ENCODE assay signal across 8 cellular contexts in genomic region chr15:77900331-77900963, GRCh38.
A peak's percentile ranks its signal among the peaks of the same experiment; 100 is the strongest.
DNase-seq lines count a peak whose midpoint lies in the region; ATAC-seq and TF ChIP-seq lines count a peak whose summit lies in the region.
"Not testable (repeated sequence)": the region's sequence is repeated elsewhere in the genome, so short reads cannot be mapped to it uniquely, and the experiment has no call there.

No MANE protein-coding gene starts in this region.

- POLR2A ChIA-PET in activated CD4-positive, alpha-beta memory T cell treated with anti-CD3 and anti-CD28 coated beads for 36 hours (lab: Charles Lee), result not testable (repeated sequence)

- H3K4me1 Mint-ChIP-seq in CD14-positive monocyte; GM23338; activated CD4-positive, alpha-beta memory T cell treated with anti-CD3 and anti-CD28 coated beads for 36 hours (ENCODE audit: low read depth); neural crest cell: not testable (repeated sequence)

- intact Hi-C loops in CD14-positive monocyte (cut with micrococcal nuclease); cardiac septum (cut with DNase I): not testable (repeated sequence)
- intact Hi-C loops in activated CD4-positive, alpha-beta memory T cell treated with anti-CD3 and anti-CD28 coated beads for 36 hours (cut with micrococcal nuclease), result loop anchor here (10.0 kb wide), 1 partner anchor 54 kb away; no protein-coding TSS in a partner anchor

- TF ChIP-seq CTCF in CD14-positive monocyte (IDR thresholded peaks at IDR 0.05) (peak; percentile 61), GM23338 (conservative IDR thresholded peaks at IDR 0.05; ENCODE audit: low read depth in 2 of 2) (peak; percentile 42 to 68), OCI-LY1 (IDR thresholded peaks at IDR 0.05; ENCODE audit: low read length) (peak; percentile 46), neural crest cell (conservative IDR thresholded peaks at IDR 0.05) (peak; percentile 58)

- H3K27me3 Mint-ChIP-seq in CD14-positive monocyte (ENCODE audit: low read depth in 3 of 3); GM23338 (ENCODE audit: insufficient read depth, low read depth, poor library complexity); activated CD4-positive, alpha-beta memory T cell treated with anti-CD3 and anti-CD28 coated beads for 36 hours; neural crest cell (ENCODE audit: low read depth): not testable (repeated sequence)

- not testable (repeated sequence) for H3K4me3 Mint-ChIP-seq in CD14-positive monocyte; GM23338; activated CD4-positive, alpha-beta memory T cell treated with anti-CD3 and anti-CD28 coated beads for 36 hours; neural crest cell

- ATAC-seq in GM23338, result peak; percentile 93

- not testable (repeated sequence) for H3K4me3 ChIP-seq in GM23338; OCI-LY1 (ENCODE audit: low read depth, low read length, poor library complexity, severe bottlenecking)

- H3K79me2 ChIP-seq in GM23338 (replicated peaks; ENCODE audit: insufficient read depth); OCI-LY1 (ENCODE audit: insufficient read depth, low read length): not testable (repeated sequence)

- CTCF ChIA-PET in activated CD4-positive, alpha-beta memory T cell treated with anti-CD3 and anti-CD28 coated beads for 36 hours (lab: Charles Lee), result interaction anchor here (0.6 to 2.5 kb wide), 6 partner anchors 8 to 342 kb away, joined by 3 to 17 read pairs (median 3); no protein-coding TSS in a partner anchor

- not testable (repeated sequence) for DNase-seq in CD14-positive monocyte (ENCODE audit: low spot score)
- DNase-seq in GM23338 (ENCODE audit: low spot score), result peak; percentile 83
- DNase-seq in activated CD4-positive, alpha-beta memory T cell treated with anti-CD3 and anti-CD28 coated beads for 36 hours, result peak; percentile 74
- peak; percentile 55 for DNase-seq in astrocyte of the hippocampus (ENCODE audit: low read depth, low spot score)
- peak; percentile 67 for DNase-seq in cardiac septum (ENCODE audit: low spot score)
- DNase-seq in neural crest cell (ENCODE audit: low read depth, low spot score), result peak; percentile 74
- DNase-seq in stimulated activated CD8-positive, alpha-beta memory T cell treated with anti-CD3 and anti-CD28 coated beads, Interleukin-4, amount 100 ng/mL, for 48 hours, result peak; percentile 82

- not testable (repeated sequence) for H4K20me1 ChIP-seq in GM23338 (replicated peaks; ENCODE audit: insufficient read depth); OCI-LY1 (ENCODE audit: insufficient read depth, low read length)

- not testable (repeated sequence) for H3K36me3 ChIP-seq in GM23338 (ENCODE audit: insufficient read depth); OCI-LY1 (ENCODE audit: insufficient read depth, low read length)

- H3F3A ChIP-seq in GM23338 (replicated peaks; ENCODE audit: low read depth); OCI-LY1 (ENCODE audit: insufficient read depth, low read length): not testable (repeated sequence)

- H3K9ac ChIP-seq in OCI-LY1 (ENCODE audit: low read length), result not testable (repeated sequence)

- H3K9me3 ChIP-seq in OCI-LY1 (ENCODE audit: low read length), result not testable (repeated sequence)

- H3K4me2 ChIP-seq in GM23338; OCI-LY1 (ENCODE audit: low read length): not testable (repeated sequence)

- not testable (repeated sequence) for H3K4me1 ChIP-seq in GM23338 (ENCODE audit: insufficient read depth); OCI-LY1 (ENCODE audit: insufficient read depth, low read length, severe bottlenecking)

- H3K27ac Mint-ChIP-seq in CD14-positive monocyte; GM23338; activated CD4-positive, alpha-beta memory T cell treated with anti-CD3 and anti-CD28 coated beads for 36 hours; neural crest cell (ENCODE audit: unreplicated experiment): not testable (repeated sequence)

- H3K27ac ChIP-seq in GM23338 (ENCODE audit: low read depth); OCI-LY1 (ENCODE audit: low read depth, low read length, poor library complexity, severe bottlenecking): not testable (repeated sequence)

- H2AFZ ChIP-seq in GM23338; OCI-LY1 (ENCODE audit: low read length): not testable (repeated sequence)

- not testable (repeated sequence) for H3K36me3 Mint-ChIP-seq in CD14-positive monocyte; GM23338 (ENCODE audit: low read depth); activated CD4-positive, alpha-beta memory T cell treated with anti-CD3 and anti-CD28 coated beads for 36 hours; neural crest cell (ENCODE audit: low read depth)

- not testable (repeated sequence) for H3K27me3 ChIP-seq in GM23338 (ENCODE audit: insufficient read depth); OCI-LY1 (ENCODE audit: insufficient read depth, low read length)

- H3K9me3 Mint-ChIP-seq in CD14-positive monocyte; GM23338; activated CD4-positive, alpha-beta memory T cell treated with anti-CD3 and anti-CD28 coated beads for 36 hours; neural crest cell: not testable (repeated sequence)

- not testable (repeated sequence) for H3K9me2 ChIP-seq in GM23338 (ENCODE audit: insufficient read depth); OCI-LY1 (ENCODE audit: low read depth, low read length)
